15 cellular contexts compared by ENCODE assay signal in the genomic region with DNA sequence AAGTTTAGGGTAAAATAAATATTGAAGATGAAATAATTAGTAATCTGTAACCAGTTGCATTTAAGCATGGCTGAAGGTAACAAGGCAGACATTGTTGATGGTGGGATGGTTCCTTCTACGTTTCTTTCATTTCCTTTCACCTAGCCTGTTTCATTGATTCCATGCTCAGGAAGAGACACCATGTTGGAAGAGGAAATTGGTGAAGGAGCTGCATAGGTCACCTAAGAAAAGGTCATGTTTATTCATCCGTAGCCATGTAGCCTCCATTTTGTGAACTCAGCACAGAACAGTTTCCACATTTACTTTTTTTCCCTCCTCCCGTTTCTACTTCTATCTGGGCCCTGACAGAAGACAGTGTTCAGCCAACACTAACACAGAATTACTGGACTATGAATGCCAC. TPM values are rescaled to one million over a fixed set of nuclear protein-coding genes. Genes with fewer than 3 reads are reported as not detected.
DNase-seq lines count a peak whose midpoint lies in the region; ATAC-seq and TF ChIP-seq lines count a peak whose summit lies in the region.
"Had no signal": no experiment of that assay in that cellular context is flagged by ENCODE, and none has a peak within 500 bp of the region (broad histone marks: within the 10 kb centered on the region; RNA-seq: fewer than 3 reads in every experiment).

No MANE protein-coding gene starts in this region.

- no peak overlapping the region for H3K4me3 Mint-ChIP-seq in chondrocyte (ENCODE audit: unreplicated experiment)
- H3K4me3 Mint-ChIP-seq in WTC11: no peak overlapping the region
- H3K4me3 Mint-ChIP-seq: H9, IgD-negative memory B cell had no signal

- in situ Hi-C loops in IMR-90 (cut with MboI; ENCODE audit: low sequenced_read_pairs): no loop called here

- no peak overlapping the region; the same call in 1 of the 2 replicates for H3K27ac ChIP-seq in IMR-90 (ENCODE audit: insufficient read depth, low read length)
- peak overlapping the region; percentile 64 to 82 for H3K27ac ChIP-seq in ascending aorta
- H3K27ac ChIP-seq in subcutaneous abdominal adipose tissue (ENCODE audit: low read depth, low read length): peak overlapping the region; percentile 94
- H3K27ac ChIP-seq in smooth muscle cell (ENCODE audit: low read depth): no peak overlapping the region

- CTCF ChIA-PET in IMR-90 (lab: Yijun Ruan, JAX) (no interaction called here), WTC11 (lab: Charles Lee) (no interaction called here)

- no peak overlapping the region for H3K23ac ChIP-seq in IMR-90 (ENCODE audit: low read depth, low read length)

- no peak for TF ChIP-seq POLR2A in IMR-90 (IDR thresholded peaks at IDR 0.05; ENCODE audit: low read depth, low read length)

- H3K14ac ChIP-seq in IMR-90 (replicated peaks; ENCODE audit: low read depth, low read length): no peak overlapping the region; the same call in 1 of the 2 replicates

- H3K9me3 Mint-ChIP-seq in chondrocyte (ENCODE audit: low read depth): no peaks in the 10 kb centered on the region
- H3K9me3 Mint-ChIP-seq in WTC11: no peaks in the 10 kb centered on the region
- H3K9me3 Mint-ChIP-seq: H9, IgD-negative memory B cell had no signal

- no peak overlapping the region for H2AFZ ChIP-seq in IMR-90 (replicated peaks; ENCODE audit: low read length, poor library complexity)
- no peak overlapping the region for H2AFZ ChIP-seq in smooth muscle cell (ENCODE audit: low read depth)

- no peaks in the 10 kb centered on the region for H3K79me2 ChIP-seq in smooth muscle cell (ENCODE audit: low read depth)

- H3K4me1 Mint-ChIP-seq in chondrocyte (ENCODE audit: low read depth) (peaks cover 5% of the 10 kb centered on the region), WTC11 (peaks cover 15% of the 10 kb centered on the region)
- H3K4me1 Mint-ChIP-seq: IgD-negative memory B cell had no signal

- BruUV-seq in IMR-90 (replicated peaks; lab: Mats Ljungman, UMichigan): no TSS peak

- no peak overlapping the region for H2BK120ac ChIP-seq in IMR-90 (ENCODE audit: low read depth, low read length)

- no peaks in the 10 kb centered on the region for H3K79me1 ChIP-seq in IMR-90 (ENCODE audit: low read depth in 1 of 2, low read length in 2 of 2)

- H2AK5ac ChIP-seq in IMR-90 (ENCODE audit: low read depth, low read length): no peak overlapping the region

- dilution Hi-C loops in IMR-90 (cut with HindIII; ENCODE audit: low sequenced_read_pairs, unreplicated experiment): no loop called here

- POLR2A ChIA-PET in IMR-90 (lab: Charles Lee; ENCODE audit: unreplicated experiment) (no interaction called here), WTC11 (lab: Charles Lee) (no interaction called here)

- H4K20me1 ChIP-seq in IMR-90 (ENCODE audit: insufficient read depth, low read length) (no peaks in the 10 kb centered on the region), smooth muscle cell (ENCODE audit: low read depth) (no peaks in the 10 kb centered on the region)

- peak overlapping the region; percentile 1; the same call in 1 of the 2 replicates for H3K4ac ChIP-seq in IMR-90 (ENCODE audit: low read depth, low read length)

- H3K9ac ChIP-seq in IMR-90 (ENCODE audit: low read depth, low read length) (no peak overlapping the region), subcutaneous abdominal adipose tissue (ENCODE audit: low read length in 5 of 5) (peak overlapping the region in 2 of 5 donors; percentile 52 to 70), smooth muscle cell (ENCODE audit: low read depth) (no peak overlapping the region)

- H2AK9ac ChIP-seq in IMR-90 (replicated peaks; ENCODE audit: low read depth, low read length, poor library complexity): no peak overlapping the region

- 0 out of 4 replicates have a peak overlapping the region, but pooled peaks of 1 of the 2 experiments have one; percentile 13 for H4K8ac ChIP-seq in IMR-90 (ENCODE audit: low read depth in 2 of 2, low read length in 2 of 2)

- H4K5ac ChIP-seq in IMR-90 (ENCODE audit: low read depth, low read length): peak overlapping the region; percentile 71; the same call in 1 of the 2 replicates

- H3K36me3 Mint-ChIP-seq in chondrocyte (ENCODE audit: low read depth): no peaks in the 10 kb centered on the region
- H3K36me3 Mint-ChIP-seq in WTC11: no peaks in the 10 kb centered on the region
- H3K36me3 Mint-ChIP-seq: IgD-negative memory B cell had no signal

- H3K9me3 ChIP-seq in IMR-90 (ENCODE audit: control insufficient read depth, insufficient read depth, low read length): no peaks in the 10 kb centered on the region
- H3K9me3 ChIP-seq in ascending aorta: no peaks in the 10 kb centered on the region
- no peaks in the 10 kb centered on the region for H3K9me3 ChIP-seq in subcutaneous abdominal adipose tissue (ENCODE audit: control insufficient read depth in 5 of 5, low read length in 5 of 5)
- no peaks in the 10 kb centered on the region for H3K9me3 ChIP-seq in smooth muscle cell (replicated peaks; ENCODE audit: low read depth)

- intact Hi-C loops in IMR-90 (cut with micrococcal nuclease): no loop called here
- intact Hi-C loops in ascending aorta (cut with DNase I): no loop called here

- no peak overlapping the region for H3K18ac ChIP-seq in IMR-90 (ENCODE audit: low read depth, low read length)

- H3K36me3 ChIP-seq in IMR-90 (ENCODE audit: control insufficient read depth, insufficient read depth, low read length) (peaks cover 17% of the 10 kb centered on the region; the same call in 1 of the 2 replicates), ascending aorta (peaks cover 8 to 48% of the 10 kb centered on the region in 2 donors), subcutaneous abdominal adipose tissue (ENCODE audit: control insufficient read depth in 5 of 5, insufficient read depth in 5 of 5, low read length in 5 of 5) (peaks cover 11 to 48% (median 29%) of the 10 kb centered on the region in 5 donors), smooth muscle cell (ENCODE audit: low read depth) (no peaks in the 10 kb centered on the region)

- no peak for DNase-seq in IMR-90
- no peak for DNase-seq in ascending aorta (ENCODE audit: low spot score in 2 of 2)
- DNase-seq in left lobe of liver (ENCODE audit: low spot score): no peak
- DNase-seq in chondrocyte (ENCODE audit: low spot score): no peak
- DNase-seq in WTC11 (ENCODE audit: low spot score): no peak
- no peak for DNase-seq in activated CD4-positive, CD25-positive, alpha-beta regulatory T cell (lab: John Stamatoyannopoulos, UW)
- no peak for DNase-seq in smooth muscle cell (lab: John Stamatoyannopoulos, UW; ENCODE audit: unreplicated experiment)
- DNase-seq: DMS53; H9; NCI-H345; NCI-H69; NK-92 treated with Interleukin-12 subunit alpha and Interleukin-12 subunit beta, amount 100 ng/mL, for 24 hours had no signal

- H3K4me2 ChIP-seq in IMR-90 (ENCODE audit: low read depth, low read length): no peak overlapping the region
- no peak overlapping the region for H3K4me2 ChIP-seq in smooth muscle cell

- no peaks in the 10 kb centered on the region for H3F3A ChIP-seq in smooth muscle cell (ENCODE audit: low read depth)

- H2BK5ac ChIP-seq in IMR-90 (ENCODE audit: low read depth, low read length, poor library complexity, severe bottlenecking): no peak overlapping the region

- no peak overlapping the region for H3K4me3 ChIP-seq in IMR-90 (ENCODE audit: insufficient read depth, low read depth, low read length)
- H3K4me3 ChIP-seq in ascending aorta: peak overlapping the region in 1 of 2 donors; percentile 41
- peak overlapping the region; percentile 44 to 69 (median 61) for H3K4me3 ChIP-seq in subcutaneous abdominal adipose tissue (ENCODE audit: low read depth in 1 of 5, low read length in 5 of 5)
- no peak overlapping the region for H3K4me3 ChIP-seq in smooth muscle cell

- ATAC-seq in IMR-90 (ENCODE audit: low read depth): no peak
- ATAC-seq in left lobe of liver: peak; percentile 16
- ATAC-seq in WTC11: no peak

- H3K4me1 ChIP-seq in IMR-90 (ENCODE audit: control insufficient read depth, insufficient read depth, low read length) (peaks cover 4% of the 10 kb centered on the region; the same call in 1 of the 2 replicates), ascending aorta (peaks cover 6 to 12% of the 10 kb centered on the region in 2 donors), subcutaneous abdominal adipose tissue (ENCODE audit: control insufficient read depth in 5 of 5, insufficient read depth in 5 of 5, low read length in 5 of 5) (peaks cover 0 to 71% (median 41%) of the 10 kb centered on the region in 5 donors), smooth muscle cell (ENCODE audit: low read depth) (peaks cover 10% of the 10 kb centered on the region)

- H3K27ac Mint-ChIP-seq in chondrocyte (ENCODE audit: unreplicated experiment): no peak overlapping the region
- no peak overlapping the region for H3K27ac Mint-ChIP-seq in WTC11
- H3K27ac Mint-ChIP-seq: H9 had no signal

- H2BK20ac ChIP-seq in IMR-90 (ENCODE audit: low read depth, low read length): no peak overlapping the region

- TF ChIP-seq CTCF in IMR-90 (conservative IDR thresholded peaks at IDR 0.05; ENCODE audit: low read depth, low read length) (no peak), ascending aorta (IDR thresholded peaks at IDR 0.05) (no peak), chondrocyte (IDR thresholded peaks at IDR 0.05) (no peak), WTC11 (IDR thresholded peaks at IDR 0.05) (no peak), smooth muscle cell (IDR thresholded peaks at IDR 0.05; ENCODE audit: borderline replicate concordance, insufficient read depth, poor library complexity, severe bottlenecking) (no peak)

- H3K9me1 ChIP-seq in IMR-90 (ENCODE audit: insufficient read depth, low read length): no peaks in the 10 kb centered on the region

- no peak overlapping the region for H3K56ac ChIP-seq in IMR-90 (ENCODE audit: extremely low read depth, insufficient read depth, low read length)

- no peak for TF ChIP-seq RAD21 in IMR-90 (IDR thresholded peaks at IDR 0.05; ENCODE audit: low read length)

- H3K27me3 Mint-ChIP-seq in chondrocyte (ENCODE audit: low read depth) (no peaks in the 10 kb centered on the region), WTC11 (ENCODE audit: low read depth) (no peaks in the 10 kb centered on the region)
- H3K27me3 Mint-ChIP-seq: IgD-negative memory B cell had no signal

- no peak overlapping the region for H4K91ac ChIP-seq in IMR-90 (ENCODE audit: insufficient read depth, low read depth, low read length)

- H2BK15ac ChIP-seq in IMR-90 (ENCODE audit: low read depth, low read length): peak overlapping the region; percentile 7; the same call in 1 of the 3 replicates

- H3K27me3 ChIP-seq in IMR-90 (ENCODE audit: control insufficient read depth, insufficient read depth, low read length) (no peaks in the 10 kb centered on the region), ascending aorta (no peaks in the 10 kb centered on the region), subcutaneous abdominal adipose tissue (ENCODE audit: control insufficient read depth in 5 of 5, insufficient read depth in 4 of 5, low read length in 5 of 5) (no peaks in the 10 kb centered on the region), smooth muscle cell (ENCODE audit: low read depth) (no peaks in the 10 kb centered on the region)

- WGBS in IMR-90 (ENCODE audit: extremely low coverage in 2 of 2, insufficient read length in 1 of 2), 2 experiments: 67% methylated on average over 1 of the region's 3 CpGs; no CpG with 5 or more reads in 1 of the 2 experiments
- WGBS in smooth muscle cell (ENCODE audit: low lambda C conversion rate): 85% methylated on average over 3 of the region's 3 CpGs

RNA-seq across cellular contexts. Expression of gene ADH1B, which starts 3.8 kb away (rescaled TPM):
- total RNA-seq in IMR-90 (2012; rRNA removed): under 0.01 and 0.36 TPM in 2 replicates
- polyA plus RNA-seq in IMR-90 (2012; rRNA removed): 0.10 and 0.46 TPM in 2 replicates
- 0.40 TPM in 1 of 2 replicates, not detected in the other for polyA plus RNA-seq in IMR-90 (2012; cell fraction: cytosol; rRNA removed)
- 0.08 and 1.1 TPM in 2 replicates for polyA plus RNA-seq in IMR-90 (2012; cell fraction: nucleus; rRNA removed; ENCODE audit: low replicate concordance)
- total RNA-seq in ascending aorta: 650 TPM
- 4,370 TPM for total RNA-seq in left lobe of liver
- 0.31 to 1.2 TPM (median 0.69 TPM) in 3 replicates for total RNA-seq in chondrocyte
- total RNA-seq in WTC11 (2021): 1.0 to 1.7 TPM (median 1.5 TPM) in 3 replicates
- total RNA-seq in smooth muscle cell: not detected in 2 replicates
- not detected in 2 replicates for polyA plus RNA-seq in smooth muscle cell
- total RNA-seq: A673, H9 had no signal
- polyA plus RNA-seq: IgD-negative memory B cell had no signal

RNA-seq across cellular contexts. Expression of gene ADH1A, which starts 26.6 kb away (rescaled TPM):
- total RNA-seq in IMR-90 (2012; rRNA removed): not detected in 2 replicates
- polyA plus RNA-seq in IMR-90 (2012; rRNA removed): not detected in 2 replicates
- polyA plus RNA-seq in IMR-90 (2012; cell fraction: cytosol; rRNA removed): not detected in 2 replicates
- polyA plus RNA-seq in IMR-90 (2012; cell fraction: nucleus; rRNA removed; ENCODE audit: low replicate concordance): not detected in 2 replicates
- not detected for total RNA-seq in ascending aorta
- 355 TPM for total RNA-seq in left lobe of liver
- total RNA-seq in chondrocyte: not detected in 3 replicates
- total RNA-seq in WTC11 (2021): 0.11 TPM in 1 of 3 replicates, not detected in the others
- total RNA-seq in smooth muscle cell: not detected in 2 replicates
- not detected in 2 replicates for polyA plus RNA-seq in smooth muscle cell
- total RNA-seq: A673, H9 had no signal
- polyA plus RNA-seq: IgD-negative memory B cell had no signal

RNA-seq across cellular contexts. Expression of gene ADH1C, which starts 35.2 kb away (rescaled TPM):
- not detected in 2 replicates for total RNA-seq in IMR-90 (2012; rRNA removed)
- polyA plus RNA-seq in IMR-90 (2012; rRNA removed): 0.26 TPM in 1 of 2 replicates, not detected in the other
- polyA plus RNA-seq in IMR-90 (2012; cell fraction: cytosol; rRNA removed): 0.07 and 0.24 TPM in 2 replicates
- polyA plus RNA-seq in IMR-90 (2012; cell fraction: nucleus; rRNA removed; ENCODE audit: low replicate concordance): 0.17 and 0.21 TPM in 2 replicates
- total RNA-seq in ascending aorta: 4.6 TPM
- 522 TPM for total RNA-seq in left lobe of liver
- not detected in 3 replicates for total RNA-seq in chondrocyte
- total RNA-seq in WTC11 (2021): 0.22 to 0.23 TPM in 2 of 3 replicates, not detected in the other
- total RNA-seq in smooth muscle cell: not detected in 2 replicates
- not detected in 2 replicates for polyA plus RNA-seq in smooth muscle cell
- total RNA-seq: A673, H9 had no signal
- polyA plus RNA-seq: IgD-negative memory B cell had no signal

Comparison
In these comparisons a context has a peak if more than half of its experiments do, and no peak if none do; other contexts are left out.
1. H3K27ac ChIP-seq: peak in ascending aorta (2 of 2) and subcutaneous abdominal adipose tissue (single experiment); none in IMR-90 (single experiment) and smooth muscle cell (single experiment).
2. H3K4me3 ChIP-seq: peak in subcutaneous abdominal adipose tissue (5 of 5); none in IMR-90 (single experiment) and smooth muscle cell (single experiment).
3. RNA of gene ADH1B, which starts 3.8 kb away (total RNA-seq): 4,370 TPM in left lobe of liver (single experiment) and 650 TPM in ascending aorta (single experiment); 0.31 to 1.2 TPM in chondrocyte, 1.0 to 1.7 TPM in WTC11, under 0.01 to 0.36 TPM in IMR-90 and not detected in smooth muscle cell; every median in the first group is over 100 times any median in the second.
4. RNA of gene ADH1A, which starts 26.6 kb away (total RNA-seq): 355 TPM in left lobe of liver (single experiment); not detected in IMR-90, not detected in ascending aorta (single experiment), not detected in chondrocyte, 0.11 TPM in WTC11 and not detected in smooth muscle cell; every median in the first group is over 100 times any median in the second.
5. RNA of gene ADH1C, which starts 35.2 kb away (total RNA-seq): 522 TPM in left lobe of liver (single experiment); 4.6 TPM in ascending aorta (single experiment), 0.22 to 0.23 TPM in WTC11, not detected in chondrocyte, not detected in IMR-90 and not detected in smooth muscle cell; every median in the first group is over 10 times any median in the second.